8 cellular contexts compared by ENCODE assay signal in genomic region chr3:47513125-47513929, GRCh38. TPM values are rescaled to one million over a fixed set of nuclear protein-coding genes. Genes with fewer than 3 reads are reported as not detected.
DNase-seq lines count a peak whose midpoint lies in the region; ATAC-seq and TF ChIP-seq lines count a peak whose summit lies in the region.

A gene with protein sequence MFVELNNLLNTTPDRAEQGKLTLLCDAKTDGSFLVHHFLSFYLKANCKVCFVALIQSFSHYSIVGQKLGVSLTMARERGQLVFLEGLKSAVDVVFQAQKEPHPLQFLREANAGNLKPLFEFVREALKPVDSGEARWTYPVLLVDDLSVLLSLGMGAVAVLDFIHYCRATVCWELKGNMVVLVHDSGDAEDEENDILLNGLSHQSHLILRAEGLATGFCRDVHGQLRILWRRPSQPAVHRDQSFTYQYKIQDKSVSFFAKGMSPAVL (minus strand): TSS chr3:47513712. CDS start chr3:47513590, 122 bp downstream.

- TF ChIP-seq POLR2A in GM15510 (IDR thresholded peaks at IDR 0.05; ENCODE audit: borderline replicate concordance, extremely low read depth, insufficient read length), result peak; percentile 83

- intact Hi-C loops in left cardiac atrium (cut with DNase I), result no loop called here

- peaks cover 24% of the 10 kb centered on the region for H3K4me1 Mint-ChIP-seq in T-helper 1 cell treated with Interleukin-12 subunit alpha and Interleukin-12 subunit beta and Interleukin-4 antibody, amounts not matched to agents 30 μg/mL and 1 μg/mL, for 36 hours (ENCODE audit: low read depth)
- peaks cover 30% of the 10 kb centered on the region for H3K4me1 Mint-ChIP-seq in progenitor cell of endocrine pancreas (ENCODE audit: low read depth)

- no peaks in the 10 kb centered on the region for H3K9me3 Mint-ChIP-seq in T-helper 1 cell treated with Interleukin-12 subunit alpha and Interleukin-12 subunit beta and Interleukin-4 antibody, amounts not matched to agents 30 μg/mL and 1 μg/mL, for 36 hours
- H3K9me3 Mint-ChIP-seq in progenitor cell of endocrine pancreas (ENCODE audit: low read depth), result no peaks in the 10 kb centered on the region

- H3K27ac Mint-ChIP-seq in T-helper 1 cell treated with Interleukin-12 subunit alpha and Interleukin-12 subunit beta and Interleukin-4 antibody, amounts not matched to agents 30 μg/mL and 1 μg/mL, for 36 hours, result peak within 1 kb of the TSS; percentile 97
- H3K27ac Mint-ChIP-seq in progenitor cell of endocrine pancreas, result peak within 1 kb of the TSS; percentile 96

- ATAC-seq in HG02885 (IDR thresholded peaks at IDR 0.05; ENCODE audit: poor library complexity, unreplicated experiment), result peak; percentile 93
- peak; percentile 99 to 100 for ATAC-seq in left cardiac atrium

- H3K27me3 Mint-ChIP-seq in T-helper 1 cell treated with Interleukin-12 subunit alpha and Interleukin-12 subunit beta and Interleukin-4 antibody, amounts not matched to agents 30 μg/mL and 1 μg/mL, for 36 hours (ENCODE audit: low read depth), result peaks cover 5% of the 10 kb centered on the region
- no peaks in the 10 kb centered on the region for H3K27me3 Mint-ChIP-seq in progenitor cell of endocrine pancreas

- peak within 1 kb of the TSS; percentile 94 for H3K4me3 Mint-ChIP-seq in T-helper 1 cell treated with Interleukin-12 subunit alpha and Interleukin-12 subunit beta and Interleukin-4 antibody, amounts not matched to agents 30 μg/mL and 1 μg/mL, for 36 hours
- H3K4me3 Mint-ChIP-seq in progenitor cell of endocrine pancreas (ENCODE audit: low read depth), result peak within 1 kb of the TSS; percentile 98

- peaks cover 8% of the 10 kb centered on the region for H3K36me3 Mint-ChIP-seq in T-helper 1 cell treated with Interleukin-12 subunit alpha and Interleukin-12 subunit beta and Interleukin-4 antibody, amounts not matched to agents 30 μg/mL and 1 μg/mL, for 36 hours (ENCODE audit: low read depth)
- H3K36me3 Mint-ChIP-seq in progenitor cell of endocrine pancreas (ENCODE audit: insufficient read depth), result peaks cover 3% of the 10 kb centered on the region

- DNase-seq in NCI-H1694 (lab: John Stamatoyannopoulos, UW) (peak; percentile 43), amniotic stem cell (lab: John Stamatoyannopoulos, UW) (peak; percentile 92), left cardiac atrium (peak; percentile 97), progenitor cell of endocrine pancreas (ENCODE audit: low spot score, unreplicated experiment) (peak; percentile 93), ureter (ENCODE audit: low spot score) (peak; percentile 97)

- peak; percentile 52 for TF ChIP-seq CTCF in progenitor cell of endocrine pancreas (IDR thresholded peaks at IDR 0.05; ENCODE audit: unreplicated experiment)

RNA-seq across cellular contexts. Expression of the gene that starts here (rescaled TPM):
- total RNA-seq in left cardiac atrium (10 to 100 TPM; 18.8 to 20.3 TPM), progenitor cell of endocrine pancreas (58.5 and 63.8 TPM in 2 replicates), ureter (25.8 TPM)

Comparison
In these comparisons a context has a peak if more than half of its experiments do, and no peak if none do; other contexts are left out.
1. Peak in every context shown above with its lines: DNase-seq and ATAC-seq.
2. DNase-seq: peak in every context shown above with its lines; median percentile 97 in left cardiac atrium; 97 in ureter; 93 in progenitor cell of endocrine pancreas; 92 in amniotic stem cell; 43 in NCI-H1694.